In genomic region chr11:20160425-20161229, GRCh38 we compare ENCODE assay signal across 1 cellular context.
TF ChIP-seq lines count a peak whose summit lies in the region.

TSS of gene DBX1 (minus strand) at chr11:20160475. CDS start at chr11:20160324, 151 bp downstream.

TF ChIP-seq in WTC11, 78 proteins besides CTCF, POLR2A, EP300 and RAD21 (continued from another document):
- no peak for TF ChIP-seq ZNF281 (CRISPR knock-in tag; IDR thresholded peaks at IDR 0.05)
- no peak for TF ChIP-seq IRF2 (CRISPR knock-in tag; IDR thresholded peaks at IDR 0.05; ENCODE audit: borderline replicate concordance, low read depth)
- TF ChIP-seq ZNF263 (CRISPR knock-in tag; IDR thresholded peaks at IDR 0.05; ENCODE audit: low read depth): no peak
- no peak for TF ChIP-seq SOX15 (CRISPR knock-in tag; IDR thresholded peaks at IDR 0.05)
- no peak for TF ChIP-seq ZNF317 (CRISPR knock-in tag; IDR thresholded peaks at IDR 0.05; ENCODE audit: borderline replicate concordance, low read depth)
- no peak for TF ChIP-seq ATF2 (CRISPR knock-in tag; IDR thresholded peaks at IDR 0.05; ENCODE audit: borderline replicate concordance, low read depth)
- no peak for TF ChIP-seq ELF4 (CRISPR knock-in tag; IDR thresholded peaks at IDR 0.05; ENCODE audit: low read depth)
- TF ChIP-seq JUN (CRISPR knock-in tag; IDR thresholded peaks at IDR 0.05): no peak
- no peak for TF ChIP-seq USF2 (CRISPR knock-in tag; IDR thresholded peaks at IDR 0.05)
- TF ChIP-seq ZNF138 (CRISPR knock-in tag; conservative IDR thresholded peaks at IDR 0.05): no peak
